In the genomic region with DNA sequence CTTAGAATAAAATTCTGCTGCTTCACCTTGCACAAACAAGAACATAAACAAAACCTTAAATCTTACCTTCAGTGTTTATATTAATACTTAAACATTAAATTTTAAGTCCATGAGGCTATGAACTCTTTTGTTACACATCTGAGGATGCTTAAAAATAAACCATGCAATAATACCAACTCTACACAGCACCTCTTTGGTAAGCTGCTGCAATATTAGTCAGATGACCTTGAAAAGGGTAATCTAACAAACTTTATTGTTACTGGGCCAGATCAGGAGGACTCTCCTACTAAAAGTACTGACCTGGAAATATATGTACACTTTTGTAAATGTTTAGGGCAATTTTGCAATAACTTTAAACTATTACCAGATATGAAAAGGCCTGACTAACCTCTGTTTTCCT, we compare ENCODE assay signal across 8 cellular contexts. TPM values are rescaled to one million over a fixed set of nuclear protein-coding genes. Genes with fewer than 3 reads are reported as not detected.
DNase-seq lines count a peak whose midpoint lies in the region; ATAC-seq, FAIRE-seq and TF ChIP-seq lines count a peak whose summit lies in the region.

No MANE protein-coding gene starts in this region.

- no peak overlapping the region for H3K18ac ChIP-seq in H1 (ENCODE audit: extremely low read depth, low read length)

- no peak for TF ChIP-seq RAD21 in H1 (IDR thresholded peaks at IDR 0.05 in 1 of 2, conservative IDR thresholded peaks at IDR 0.05 in 1 of 2; ENCODE audit: low read depth in 2 of 2, low read length in 2 of 2)

- H2BK15ac ChIP-seq in H1 (ENCODE audit: low read length), result no peak overlapping the region

- H3F3A ChIP-seq in OCI-LY1 (ENCODE audit: insufficient read depth, low read length) (no peaks in the 10 kb centered on the region), neural progenitor cell (ENCODE audit: low read depth) (peaks cover 10% of the 10 kb centered on the region)

- H3K36me3 Mint-ChIP-seq in CD14-positive monocyte (peaks cover 30 to 36% of the 10 kb centered on the region in 2 donors), neural progenitor cell (peaks cover 14% of the 10 kb centered on the region)

- peaks cover 16% of the 10 kb centered on the region for H3K4me1 ChIP-seq in OCI-LY1 (ENCODE audit: insufficient read depth, low read length, severe bottlenecking)
- H3K4me1 ChIP-seq in H1 (replicated peaks in 1 of 4; ENCODE audit: control insufficient read depth in 3 of 4, insufficient read depth in 4 of 4, low read length in 3 of 4), result no peaks in the 10 kb centered on the region
- H3K4me1 ChIP-seq in neural progenitor cell, result peaks cover 4% of the 10 kb centered on the region

- H2BK12ac ChIP-seq in H1 (ENCODE audit: low read depth, low read length), result no peak overlapping the region

- no peak overlapping the region for H2BK120ac ChIP-seq in H1 (replicated peaks; ENCODE audit: low read depth, low read length)

- no peak overlapping the region for H4K8ac ChIP-seq in H1 (ENCODE audit: extremely low read depth, insufficient read depth, low read length)

- POLR2A ChIA-PET in H1 (lab: Charles Lee; ENCODE audit: partially characterized antibody), result interaction anchor here (0.8 to 2.1 kb wide), 3 partner anchors 23 to 209 kb away, joined by 3 to 9 read pairs (median 3); a partner anchor contains a TSS

- no peaks in the 10 kb centered on the region for H3K9me3 ChIP-seq in OCI-LY1 (ENCODE audit: low read length)
- no peaks in the 10 kb centered on the region for H3K9me3 ChIP-seq in H1 (ENCODE audit: insufficient read depth in 2 of 2, low read depth in 1 of 2, low read length in 1 of 2)
- H3K9me3 ChIP-seq in neural progenitor cell (ENCODE audit: low read depth), result no peaks in the 10 kb centered on the region

- H3K36me3 ChIP-seq in OCI-LY1 (ENCODE audit: insufficient read depth, low read length) (peaks cover 38% of the 10 kb centered on the region), H1 (ENCODE audit: control insufficient read depth in 2 of 4, insufficient read depth in 4 of 4, low read length in 3 of 4) (peaks cover 0 to 32% (median 7%) of the 10 kb centered on the region in 4 experiments; a peak in 5 of 8 replicates), neural progenitor cell (peaks cover 8% of the 10 kb centered on the region)

- H3K4ac ChIP-seq in H1 (replicated peaks; ENCODE audit: insufficient read length, low read depth, low read length), result no peak overlapping the region

- CTCF ChIA-PET in H1 (lab: Charles Lee; ENCODE audit: partially characterized antibody), result no interaction called here

- H3K4me2 ChIP-seq in OCI-LY1 (ENCODE audit: low read length) (peak overlapping the region; percentile 93), H1 (ENCODE audit: insufficient read depth in 1 of 2, low read depth in 2 of 2, low read length in 2 of 2) (peak overlapping the region; percentile 53 to 81), neural progenitor cell (peak overlapping the region; percentile 85)

- no peak overlapping the region for H2BK5ac ChIP-seq in H1 (ENCODE audit: low read depth, low read length)

- H3K4me1 Mint-ChIP-seq in CD14-positive monocyte, result peaks cover 14% of the 10 kb centered on the region
- H3K4me1 Mint-ChIP-seq in neural progenitor cell, result peaks cover 14% of the 10 kb centered on the region

- H4K91ac ChIP-seq in H1 (replicated peaks; ENCODE audit: insufficient read length, low read length), result no peak overlapping the region

- H3K27ac Mint-ChIP-seq in CD14-positive monocyte, result peak overlapping the region; percentile 95 to 97 (median 96)
- peak overlapping the region; percentile 98 for H3K27ac Mint-ChIP-seq in neural progenitor cell

- H3K56ac ChIP-seq in H1 (replicated peaks; ENCODE audit: insufficient read length, low read depth, low read length), result no peak overlapping the region

- DNase-seq in CD14-positive monocyte (ENCODE audit: low spot score) (no peak), H1 (ENCODE audit: low read depth in 1 of 2, low spot score in 2 of 2) (no peak), neural progenitor cell (ENCODE audit: low spot score) (no peak), SKM-1 treated with dmso at 0.1 percent for 144 hours (lab: John Stamatoyannopoulos, UW; ENCODE audit: unreplicated experiment) (no peak), 8988T (no peak), NCI-H2107 treated with DMSO at 0.1 percent for 48 hours (lab: John Stamatoyannopoulos, UW; ENCODE audit: unreplicated experiment) (no peak)

- TF ChIP-seq CTCF in CD14-positive monocyte (IDR thresholded peaks at IDR 0.05), result no peak
- TF ChIP-seq CTCF in OCI-LY1 (IDR thresholded peaks at IDR 0.05; ENCODE audit: low read length), result no peak
- TF ChIP-seq CTCF in H1 (IDR thresholded peaks at IDR 0.05; ENCODE audit: control extremely low read depth in 1 of 3, insufficient read depth in 1 of 3, low read depth in 1 of 3, low read length in 3 of 3), result no peak
- TF ChIP-seq CTCF in neural progenitor cell (IDR thresholded peaks at IDR 0.05), result no peak

- peaks cover 14% of the 10 kb centered on the region for H3K79me2 ChIP-seq in OCI-LY1 (ENCODE audit: insufficient read depth, low read length)
- peaks cover 0 to 24% of the 10 kb centered on the region in 2 experiments; a peak in 2 of 4 replicates for H3K79me2 ChIP-seq in H1 (ENCODE audit: control insufficient read depth in 1 of 2, insufficient read depth in 2 of 2, low read length in 2 of 2)
- H3K79me2 ChIP-seq in neural progenitor cell (ENCODE audit: low read depth), result peaks cover 23% of the 10 kb centered on the region

- H3K4me3 ChIP-seq in OCI-LY1 (ENCODE audit: low read depth, low read length, poor library complexity, severe bottlenecking), result peak overlapping the region; percentile 96
- peak overlapping the region; percentile 68 to 95 (median 86) for H3K4me3 ChIP-seq in H1 (ENCODE audit: extremely low read depth in 1 of 4, insufficient read depth in 2 of 4, low read depth in 3 of 4, low read length in 4 of 4)
- H3K4me3 ChIP-seq in neural progenitor cell, result peak overlapping the region; percentile 85

- no peak overlapping the region for H3K14ac ChIP-seq in H1 (ENCODE audit: insufficient read length)

- H4K20me1 ChIP-seq in OCI-LY1 (ENCODE audit: insufficient read depth, low read length) (no peaks in the 10 kb centered on the region), H1 (replicated peaks in 1 of 2; ENCODE audit: control insufficient read depth in 1 of 2, insufficient read depth in 2 of 2, low read length in 2 of 2) (no peaks in the 10 kb centered on the region), neural progenitor cell (ENCODE audit: low read depth) (no peaks in the 10 kb centered on the region)

- peak overlapping the region; percentile 99 to 100 for H3K4me3 Mint-ChIP-seq in CD14-positive monocyte
- H3K4me3 Mint-ChIP-seq in neural progenitor cell, result peak overlapping the region; percentile 99

- H3K27me3 Mint-ChIP-seq in CD14-positive monocyte (ENCODE audit: low read depth in 3 of 3) (peaks cover 4 to 16% (median 9%) of the 10 kb centered on the region in 3 donors), neural progenitor cell (ENCODE audit: insufficient read depth, low read depth) (peaks cover 2% of the 10 kb centered on the region)

- H2AFZ ChIP-seq in OCI-LY1 (ENCODE audit: low read length) (no peak overlapping the region), H1 (ENCODE audit: low read length) (0 out of 2 replicates have a peak overlapping the region, but pooled peaks have one; percentile 48), neural progenitor cell (replicated peaks) (peak overlapping the region; percentile 71)

- intact Hi-C loops in CD14-positive monocyte (cut with micrococcal nuclease), result no loop called here

- no peaks in the 10 kb centered on the region for H3K79me1 ChIP-seq in H1 (ENCODE audit: low read depth, low read length)

- no peak for TF ChIP-seq EP300 in H1 (IDR thresholded peaks at IDR 0.05; ENCODE audit: borderline replicate concordance in 1 of 2, low read depth in 2 of 2, low read length in 2 of 2)

- H3K9ac ChIP-seq in OCI-LY1 (ENCODE audit: low read length) (peak overlapping the region; percentile 92), H1 (replicated peaks in 1 of 4; ENCODE audit: extremely low read depth in 1 of 4, low read depth in 3 of 4, low read length in 3 of 4) (peak overlapping the region; percentile 68 to 88 (median 86); a peak in 6 of 7 replicates), neural progenitor cell (peak overlapping the region; percentile 79)

- H3K27ac ChIP-seq in OCI-LY1 (ENCODE audit: low read depth, low read length, poor library complexity, severe bottlenecking) (peak overlapping the region; percentile 55), H1 (ENCODE audit: low read depth, low read length) (peak overlapping the region; percentile 79; the same call in 1 of the 2 replicates), neural progenitor cell (peak overlapping the region; percentile 84)

- no peak overlapping the region for H2BK20ac ChIP-seq in H1 (ENCODE audit: low read length)

- H4K5ac ChIP-seq in H1 (ENCODE audit: insufficient read length, low read depth, low read length), result no peak overlapping the region

- no peak for FAIRE-seq in H1 (lab: Jason Lieb, UNC)

- H3K9me3 Mint-ChIP-seq in CD14-positive monocyte (peaks cover 0 to 3% (median 0%) of the 10 kb centered on the region in 7 donors), neural progenitor cell (no peaks in the 10 kb centered on the region)

- no peaks in the 10 kb centered on the region for H3K9me2 ChIP-seq in OCI-LY1 (ENCODE audit: low read depth, low read length)

- no peak for TF ChIP-seq POLR2A in H1 (IDR thresholded peaks at IDR 0.05; ENCODE audit: control extremely low read depth in 1 of 2, low read depth in 2 of 2, low read length in 2 of 2)

- H3K27me3 ChIP-seq in OCI-LY1 (ENCODE audit: insufficient read depth, low read length), result no peaks in the 10 kb centered on the region
- H3K27me3 ChIP-seq in H1 (replicated peaks in 1 of 4; ENCODE audit: control insufficient read depth in 3 of 4, extremely low read depth in 1 of 4, insufficient read depth in 3 of 4, low read length in 3 of 4), result peaks cover 0 to 9% (median 2%) of the 10 kb centered on the region in 4 experiments; a peak in 3 of 7 replicates
- peaks cover 33% of the 10 kb centered on the region for H3K27me3 ChIP-seq in neural progenitor cell

- no peak overlapping the region for H2AK5ac ChIP-seq in H1 (ENCODE audit: low read depth, low read length)

- no peak for ATAC-seq in GM21423 (IDR thresholded peaks at IDR 0.05; ENCODE audit: unreplicated experiment)

- H3K23me2 ChIP-seq in H1 (ENCODE audit: low read depth, low read length), result no peaks in the 10 kb centered on the region

- no peak overlapping the region for H3K23ac ChIP-seq in H1 (ENCODE audit: insufficient read length)

RNA-seq across cellular contexts. Expression of a gene that starts 0.8 kb away (rescaled TPM):
- polyA plus RNA-seq in CD14-positive monocyte (10 to 100 TPM; 26.9 to 30.4 TPM), H1 (2011; rRNA removed) (20.5 and 30.3 TPM in 2 replicates)
- 73.2 and 79.9 TPM in 2 replicates for total RNA-seq in H1 (2021; fragmentation: NEBNext Ultra II Directional; extraction: Animal tissue kit (Norgen Biotek cat#: 25700))
- polyA plus RNA-seq in H1 (2011; cell fraction: cytosol; rRNA removed), result 33.0 TPM
- polyA plus RNA-seq in H1 (2011; cell fraction: nucleus; rRNA removed), result 73.4 TPM
- 46.4 to 72.4 TPM (median 51.0 TPM) in 4 replicates for polyA plus RNA-seq in H1 (2012, experiment 1 of 2)
- polyA plus RNA-seq in H1 (2012, experiment 2 of 2), result 12.7 TPM
- polyA plus RNA-seq in H1 (2013, experiment 1 of 2), result 43.9 TPM
- polyA plus RNA-seq in H1 (2013, experiment 2 of 2), result 38.8 TPM
- 44.2 and 88.0 TPM in 2 replicates for polyA minus RNA-seq in H1 (2011; rRNA and poly(A)+ RNA removed)
- 26.1 TPM for polyA minus RNA-seq in H1 (2011; cell fraction: cytosol; rRNA and poly(A)+ RNA removed)
- 99.6 TPM for polyA minus RNA-seq in H1 (2011; cell fraction: nucleus; rRNA and poly(A)+ RNA removed)
- total RNA-seq in neural progenitor cell (ENCODE audit: low replicate concordance), result 81.9 and 94.1 TPM in 2 replicates

RNA-seq across cellular contexts. Expression of a gene that starts 21.9 kb away (rescaled TPM):
- polyA plus RNA-seq in CD14-positive monocyte, result 100 to 1,000 TPM; 251 to 324 TPM
- 635 and 641 TPM in 2 replicates for total RNA-seq in H1 (2021; fragmentation: NEBNext Ultra II Directional; extraction: Animal tissue kit (Norgen Biotek cat#: 25700))
- polyA plus RNA-seq in H1 (2011; rRNA removed), result 96.7 and 149 TPM in 2 replicates
- 223 TPM for polyA plus RNA-seq in H1 (2011; cell fraction: cytosol; rRNA removed)
- polyA plus RNA-seq in H1 (2011; cell fraction: nucleus; rRNA removed), result 190 TPM
- polyA plus RNA-seq in H1 (2012, experiment 1 of 2), result 373 to 760 TPM (median 391 TPM) in 4 replicates
- polyA plus RNA-seq in H1 (2012, experiment 2 of 2), result 23.0 TPM
- polyA plus RNA-seq in H1 (2013, experiment 1 of 2), result 432 TPM
- polyA plus RNA-seq in H1 (2013, experiment 2 of 2), result 434 TPM
- 508 and 810 TPM in 2 replicates for polyA minus RNA-seq in H1 (2011; rRNA and poly(A)+ RNA removed)
- 205 TPM for polyA minus RNA-seq in H1 (2011; cell fraction: cytosol; rRNA and poly(A)+ RNA removed)
- polyA minus RNA-seq in H1 (2011; cell fraction: nucleus; rRNA and poly(A)+ RNA removed), result 407 TPM
- total RNA-seq in neural progenitor cell (ENCODE audit: low replicate concordance), result 1,101 and 1,362 TPM in 2 replicates
